8 cellular contexts compared by ENCODE assay signal in genomic region chr7:116672596-116673503, GRCh38. TPM values are rescaled to one million over a fixed set of nuclear protein-coding genes. Genes with fewer than 3 reads are reported as not detected.
DNase-seq lines count a peak whose midpoint lies in the region; ATAC-seq and TF ChIP-seq lines count a peak whose summit lies in the region.

No MANE protein-coding gene starts in this region.

- no peak for TF ChIP-seq CTCF in cardiac fibroblast (IDR thresholded peaks at IDR 0.05; ENCODE audit: low read depth, low read length)

- DNase-seq in Ammon's horn (ENCODE audit: low spot score) (peak; percentile 21), M059J (ENCODE audit: low read depth) (peak; percentile 79), cardiac fibroblast (ENCODE audit: low read depth in 2 of 2) (peak in 1 of 2 donors; percentile 59), left lobe of liver (ENCODE audit: low spot score) (no peak), T-helper 17 cell (no peak), NOMO-1 treated with dmso at 0.1 percent for 144 hours (lab: John Stamatoyannopoulos, UW; ENCODE audit: unreplicated experiment) (no peak), medulla oblongata (ENCODE audit: extremely low spot score) (no peak)

- ATAC-seq in left lobe of liver (peak; percentile 11), T-helper 17 cell (no peak)

- H3K27ac Mint-ChIP-seq in T-helper 17 cell = no peak overlapping the region

- H3K4me3 Mint-ChIP-seq in T-helper 17 cell = no peak overlapping the region

- H3K4me3 ChIP-seq in cardiac fibroblast (replicated peaks in 1 of 2; ENCODE audit: low read depth in 2 of 2, low read length in 2 of 2) = peak overlapping the region; percentile 64 to 78

- H3K27ac ChIP-seq in temporal lobe (ENCODE audit: low read depth, low read length) = peak overlapping the region; percentile 66

- H3K27me3 Mint-ChIP-seq in T-helper 17 cell = peaks cover 71% of the 10 kb centered on the region

- H3K4me1 Mint-ChIP-seq in T-helper 17 cell = peaks cover 5% of the 10 kb centered on the region

- H3K36me3 Mint-ChIP-seq in T-helper 17 cell (ENCODE audit: low read depth) = no peaks in the 10 kb centered on the region

- no peaks in the 10 kb centered on the region for H3K9me3 ChIP-seq in T-helper 17 cell (ENCODE audit: control insufficient read depth, low read length, poor library complexity, severe bottlenecking)

RNA-seq across cellular contexts. Expression of gene MET, which starts 0.9 kb away (rescaled TPM):
- total RNA-seq in M059J (2014; rRNA removed; shearing (Covaris generic)) = 131 and 199 TPM in 2 replicates
- total RNA-seq in left lobe of liver (32.2 TPM), temporal lobe (1.7 TPM), T-helper 17 cell (under 1 TPM in 1 of 2 donors, not detected in 1; 0.18 TPM)

Comparison
In these comparisons a context has a peak if more than half of its experiments do, and no peak if none do; other contexts are left out.
1. DNase-seq: peak in Ammon's horn (single experiment) and M059J (single experiment); none in left lobe of liver (single experiment), T-helper 17 cell (0 of 3), NOMO-1 treated with dmso at 0.1 percent for 144 hours (single experiment) and medulla oblongata (single experiment).
2. RNA of gene MET, which starts 0.9 kb away (total RNA-seq): 131 to 199 TPM in M059J and 32.2 TPM in left lobe of liver (single experiment); 1.7 TPM in temporal lobe (single experiment) and 0.18 TPM in T-helper 17 cell; every median in the first group is over 10 times any median in the second.